12 cellular contexts compared by ENCODE assay signal in genomic region chr5:76363385-76364261, GRCh38. TPM values are rescaled to one million over a fixed set of nuclear protein-coding genes. Genes with fewer than 3 reads are reported as not detected.
A peak's percentile ranks its signal among the peaks of the same experiment; 100 is the strongest.
DNase-seq lines count a peak whose midpoint lies in the region; ATAC-seq, FAIRE-seq and TF ChIP-seq lines count a peak whose summit lies in the region.
"Had no signal": no experiment of that assay in that cellular context is flagged by ENCODE, and none has a peak within 500 bp of the region (broad histone marks: within the 10 kb centered on the region; RNA-seq: fewer than 3 reads in every experiment).

No MANE protein-coding gene starts in this region.

- H3K4me1 ChIP-seq in endodermal cell (ENCODE audit: control insufficient read depth, insufficient read depth, low read length) (no peaks in the 10 kb centered on the region), pancreas (peaks cover 0 to 5% (median 4%) of the 10 kb centered on the region in 3 donors)
- H3K4me1 ChIP-seq: A549 had no signal

- no peak for FAIRE-seq in pancreas (lab: Jason Lieb, UNC)
- FAIRE-seq: A549, colon had no signal

- no peak overlapping the region for H3K9ac ChIP-seq in endodermal cell (ENCODE audit: extremely low read depth, low read length, poor library complexity, severe bottlenecking)

- H3K36me3 Mint-ChIP-seq in endodermal cell (ENCODE audit: low read depth), result peaks cover 8% of the 10 kb centered on the region
- H3K36me3 Mint-ChIP-seq in CD4-positive, alpha-beta T cell (ENCODE audit: low read depth), result no peaks in the 10 kb centered on the region

- intact Hi-C loops in pancreas (cut with DNase I), result no loop called here
- intact Hi-C loops in CD4-positive, alpha-beta T cell (cut with DNase I, micrococcal nuclease), result no loop called here

- H3K9me3 ChIP-seq in endodermal cell (ENCODE audit: control insufficient read depth, low read length), result peaks cover 1% of the 10 kb centered on the region
- no peaks in the 10 kb centered on the region for H3K9me3 ChIP-seq in pancreas
- H3K9me3 ChIP-seq in CD4-positive, alpha-beta T cell (ENCODE audit: control insufficient read depth, low read length), result no peaks in the 10 kb centered on the region
- H3K9me3 ChIP-seq: A549 had no signal

- CTCF ChIA-PET in CD4-positive, alpha-beta T cell (lab: Charles Lee), result no interaction called here

- 84 to 86% methylated on average over 10 to 17 of the region's 17 CpGs for WGBS in endodermal cell (ENCODE audit: insufficient coverage in 1 of 2, insufficient read length in 1 of 2), 2 experiments
- WGBS in pancreas, 2 donors, result 27 to 29% methylated on average over 17 of the region's 17 CpGs

- H3K27ac ChIP-seq in endodermal cell (ENCODE audit: low read depth, low read length) (peak overlapping the region; percentile 53), pancreas (no peak overlapping the region)
- no peak overlapping the region for H3K27ac ChIP-seq in CD4-positive, alpha-beta T cell (ENCODE audit: low read depth, low read length)
- H3K27ac ChIP-seq: A549 had no signal

- DNase-seq in NCI-H748 (lab: John Stamatoyannopoulos, UW; ENCODE audit: unreplicated experiment), result peak; percentile 55
- DNase-seq in NCI-H748 treated with DMSO at 0.1 percent for 48 hours (lab: John Stamatoyannopoulos, UW), result no peak
- DNase-seq in NCI-H2171 treated with DMSO at 0.1 percent for 48 hours (lab: John Stamatoyannopoulos, UW), result peak; percentile 62
- no peak for DNase-seq in endodermal cell
- peak; percentile 49 to 81 (median 62) for DNase-seq in pancreas
- no peak for DNase-seq in CD4-positive, alpha-beta T cell
- no peak for DNase-seq in NCI-H2029 (lab: John Stamatoyannopoulos, UW)
- DNase-seq: midbrain, NCI-H446 had no signal

- H3K27me3 Mint-ChIP-seq in endodermal cell (ENCODE audit: insufficient read depth), result no peaks in the 10 kb centered on the region
- H3K27me3 Mint-ChIP-seq in CD4-positive, alpha-beta T cell, result no peaks in the 10 kb centered on the region

- H3K27me3 ChIP-seq in endodermal cell (ENCODE audit: control insufficient read depth, insufficient read depth, low read length, poor library complexity, severe bottlenecking) (no peaks in the 10 kb centered on the region), pancreas (no peaks in the 10 kb centered on the region)
- H3K27me3 ChIP-seq in CD4-positive, alpha-beta T cell (ENCODE audit: control insufficient read depth, insufficient read depth, low read length), result no peaks in the 10 kb centered on the region

- POLR2A ChIA-PET in CD4-positive, alpha-beta T cell (lab: Charles Lee), result interaction anchor here (0.6 kb wide), 1 partner anchor 9 kb away, joined by 4 read pairs; no protein-coding TSS in a partner anchor

- TF ChIP-seq CTCF in endodermal cell (conservative IDR thresholded peaks at IDR 0.05) (no peak), pancreas (IDR thresholded peaks at IDR 0.05) (no peak)
- no peak for TF ChIP-seq CTCF in CD4-positive, alpha-beta T cell (IDR thresholded peaks at IDR 0.05)

- no peaks in the 10 kb centered on the region for H3K36me3 ChIP-seq in endodermal cell (ENCODE audit: control insufficient read depth, insufficient read depth, low read length)
- H3K36me3 ChIP-seq in pancreas, result no peaks in the 10 kb centered on the region

- H3K4me3 Mint-ChIP-seq in endodermal cell, result peak overlapping the region; percentile 5
- no peak overlapping the region for H3K4me3 Mint-ChIP-seq in CD4-positive, alpha-beta T cell

- peaks cover 4% of the 10 kb centered on the region for H3K9me3 Mint-ChIP-seq in endodermal cell
- H3K9me3 Mint-ChIP-seq in CD4-positive, alpha-beta T cell, result no peaks in the 10 kb centered on the region

- H3K4me1 Mint-ChIP-seq in endodermal cell, result peaks cover 48% of the 10 kb centered on the region
- H3K4me1 Mint-ChIP-seq in CD4-positive, alpha-beta T cell (ENCODE audit: low read depth), result peaks cover 4% of the 10 kb centered on the region

- ATAC-seq in pancreas (peak; percentile 90 to 94 (median 92)), GM21381 (IDR thresholded peaks at IDR 0.05; ENCODE audit: unreplicated experiment) (no peak)
- no peak for ATAC-seq in CD4-positive, alpha-beta T cell (ENCODE audit: poor library complexity)
- ATAC-seq: A549 had no signal

- H3K4me3 ChIP-seq in endodermal cell (ENCODE audit: low read length), result no peak overlapping the region
- peak overlapping the region in 2 of 4 donors; percentile 11 to 17 for H3K4me3 ChIP-seq in pancreas
- H3K4me3 ChIP-seq: A549 had no signal

- H3K27ac Mint-ChIP-seq in endodermal cell, result no peak overlapping the region
- H3K27ac Mint-ChIP-seq in CD4-positive, alpha-beta T cell, result no peak overlapping the region

RNA-seq across cellular contexts. Expression of gene IQGAP2, which starts 39.5 kb away (rescaled TPM):
- total RNA-seq in endodermal cell, result 10 to 100 TPM in 1 of 2 donors, 1 to 10 TPM in 1; 8.3 to 19.4 TPM
- 19.4 TPM for polyA plus RNA-seq in endodermal cell (2013, experiment 1 of 2)
- 17.3 TPM for polyA plus RNA-seq in endodermal cell (2013, experiment 2 of 2)
- 10 to 100 TPM; 32.1 to 54.0 (median 37.3) TPM for total RNA-seq in pancreas
- 10 to 100 TPM; 14.4 to 36.8 TPM for polyA plus RNA-seq in pancreas
- total RNA-seq in CD4-positive, alpha-beta T cell, result 10 to 100 TPM; 58.8 TPM

Comparison
In these comparisons a context has a peak if more than half of its experiments do, and no peak if none do; other contexts are left out.
1. DNase-seq: peak in NCI-H748 (single experiment), NCI-H2171 treated with DMSO at 0.1 percent for 48 hours (single experiment) and pancreas (6 of 6); none in NCI-H748 treated with DMSO at 0.1 percent for 48 hours (single experiment), endodermal cell (single experiment), CD4-positive, alpha-beta T cell (0 of 10) and NCI-H2029 (single experiment).
2. ATAC-seq: peak in pancreas (4 of 4); none in CD4-positive, alpha-beta T cell (single experiment) and GM21381 (single experiment).